Comparison of ENCODE assay signal across 17 cellular contexts in genomic region chr2:36594849-36595248, GRCh38. TPM values are rescaled to one million over a fixed set of nuclear protein-coding genes. Genes with fewer than 3 reads are reported as not detected.
DNase-seq lines count a peak whose midpoint lies in the region; ATAC-seq and TF ChIP-seq lines count a peak whose summit lies in the region.
"Had no signal": no experiment of that assay in that cellular context is flagged by ENCODE, and none has a peak within 500 bp of the region (broad histone marks: within the 10 kb centered on the region; RNA-seq: fewer than 3 reads in every experiment).

No MANE protein-coding gene starts in this region.

- ATAC-seq in SK-N-SH treated with all-trans-retinoic acid at 6 μM for 48 hours (no peak), HG03378 (IDR thresholded peaks at IDR 0.05; ENCODE audit: unreplicated experiment) (no peak)

- no peak for TF ChIP-seq CTCF in SK-N-SH (IDR thresholded peaks at IDR 0.05)
- no peak for TF ChIP-seq CTCF in fibroblast of villous mesenchyme (IDR thresholded peaks at IDR 0.05; ENCODE audit: insufficient read depth, low read depth, low read length)

- H3K27me3 ChIP-seq in SK-N-SH (ENCODE audit: insufficient read depth): no peaks in the 10 kb centered on the region
- H3K27me3 ChIP-seq in rectal smooth muscle tissue (ENCODE audit: control insufficient read depth, insufficient read depth, low read length): no peaks in the 10 kb centered on the region

- DNase-seq in SK-N-SH (no peak), fibroblast of villous mesenchyme (ENCODE audit: low read depth) (peak; percentile 29), T-helper 2 cell (no peak), CD1c-positive myeloid dendritic cell (ENCODE audit: extremely low spot score) (no peak), NCI-H2107 treated with DMSO at 0.1 percent for 48 hours (lab: John Stamatoyannopoulos, UW; ENCODE audit: unreplicated experiment) (no peak)
- DNase-seq: CD8-positive, alpha-beta memory T cell; GDM1; GOT3; MV-4-11; NCI-H1417; NCI-H187 treated with DMSO at 0.1 percent for 48 hours; RPMI8226; SIG-M5 had no signal

- H4K20me1 ChIP-seq in SK-N-SH (ENCODE audit: insufficient read depth): peaks cover 43% of the 10 kb centered on the region

- H3K4me1 ChIP-seq in SK-N-SH (ENCODE audit: control insufficient read depth in 1 of 2, insufficient read depth in 2 of 2, low read depth in 1 of 2, low read length in 1 of 2): peaks cover 12 to 22% of the 10 kb centered on the region in 2 experiments; a peak in 3 of 4 replicates
- peaks cover 10% of the 10 kb centered on the region for H3K4me1 ChIP-seq in rectal smooth muscle tissue (ENCODE audit: control insufficient read depth, insufficient read depth, low read length)

- no peaks in the 10 kb centered on the region for H3K9me3 ChIP-seq in SK-N-SH

- H3K36me3 ChIP-seq in SK-N-SH (replicated peaks in 1 of 2; ENCODE audit: control insufficient read depth in 1 of 2, insufficient read depth in 2 of 2, low read length in 1 of 2) (peaks cover 11 to 27% of the 10 kb centered on the region in 2 experiments), rectal smooth muscle tissue (ENCODE audit: control insufficient read depth, insufficient read depth, low read length) (no peaks in the 10 kb centered on the region)

- WGBS in SK-N-SH (ENCODE audit: low lambda C conversion rate): 94% methylated on average over 6 of the region's 6 CpGs

- peak overlapping the region; percentile 91; the same call in 1 of the 2 replicates for H3K4me2 ChIP-seq in SK-N-SH

- TF ChIP-seq EP300 in SK-N-SH (IDR thresholded peaks at IDR 0.05; ENCODE audit: borderline replicate concordance in 1 of 2, low read depth in 1 of 2, low read length in 1 of 2): no peak

- POLR2A ChIA-PET in SK-N-SH (lab: Yijun Ruan, JAX): no interaction called here

- CTCF ChIA-PET in SK-N-SH (lab: Yijun Ruan, JAX): no interaction called here

- H3K79me2 ChIP-seq in SK-N-SH (ENCODE audit: insufficient read depth): peaks cover 78% of the 10 kb centered on the region

- H3K9ac ChIP-seq in SK-N-SH (no peak overlapping the region), rectal smooth muscle tissue (ENCODE audit: low read length) (no peak overlapping the region)

- H3K27ac ChIP-seq in SK-N-SH (ENCODE audit: low read depth in 2 of 2, low read length in 1 of 2) (no peak overlapping the region), rectal smooth muscle tissue (ENCODE audit: low read depth, low read length) (peak overlapping the region; percentile 10)
- H3K27ac ChIP-seq: 22Rv1 had no signal

- no peaks in the 10 kb centered on the region for H3K9me2 ChIP-seq in SK-N-SH

- peak overlapping the region in 1 of 2 experiments; percentile 0; a peak in 1 of 4 replicates for H3K4me3 ChIP-seq in SK-N-SH (ENCODE audit: low read depth in 2 of 2, low read length in 1 of 2)
- no peak overlapping the region for H3K4me3 ChIP-seq in fibroblast of villous mesenchyme (ENCODE audit: low read depth, low read length)
- H3K4me3 ChIP-seq in rectal smooth muscle tissue (ENCODE audit: low read length): no peak overlapping the region

- peaks cover 6% of the 10 kb centered on the region for H3F3A ChIP-seq in SK-N-SH (replicated peaks; ENCODE audit: insufficient read depth)

- no peak for TF ChIP-seq RAD21 in SK-N-SH (IDR thresholded peaks at IDR 0.05; ENCODE audit: low read length)

- H2AFZ ChIP-seq in SK-N-SH (ENCODE audit: low read depth): no peak overlapping the region

TF ChIP-seq in SK-N-SH, 30 proteins besides CTCF, POLR2A, EP300 and RAD21:
- TF ChIP-seq FOXM1 (IDR thresholded peaks at IDR 0.05; ENCODE audit: low read depth) (no peak), SMC3 (IDR thresholded peaks at IDR 0.05; ENCODE audit: low read depth, low read length) (no peak), NFIC (IDR thresholded peaks at IDR 0.05; ENCODE audit: borderline replicate concordance) (no peak), RFX5 (IDR thresholded peaks at IDR 0.05; ENCODE audit: low read length) (no peak), TEAD4 (IDR thresholded peaks at IDR 0.05; ENCODE audit: borderline replicate concordance, insufficient read depth) (no peak), FOSL2 (IDR thresholded peaks at IDR 0.05; ENCODE audit: borderline replicate concordance, low read depth) (no peak), YY1 (IDR thresholded peaks at IDR 0.05; ENCODE audit: low read depth) (no peak), SIN3A (IDR thresholded peaks at IDR 0.05; ENCODE audit: borderline replicate concordance, low read depth, low read length) (no peak), ZBTB33 (IDR thresholded peaks at IDR 0.05; ENCODE audit: borderline replicate concordance, low read depth) (no peak)
TF ChIP-seq in SK-N-SH: peak in this region for 0.

TF ChIP-seq in SK-N-SH treated with all-trans-retinoic acid at 6 μM for 48 hours, 23 proteins besides CTCF, POLR2A, EP300 and RAD21:
- no peak for TF ChIP-seq POU6F1 (CRISPR knock-in tag; IDR thresholded peaks at IDR 0.05; ENCODE audit: borderline replicate concordance, low read depth)
- TF ChIP-seq, protein P1, sequence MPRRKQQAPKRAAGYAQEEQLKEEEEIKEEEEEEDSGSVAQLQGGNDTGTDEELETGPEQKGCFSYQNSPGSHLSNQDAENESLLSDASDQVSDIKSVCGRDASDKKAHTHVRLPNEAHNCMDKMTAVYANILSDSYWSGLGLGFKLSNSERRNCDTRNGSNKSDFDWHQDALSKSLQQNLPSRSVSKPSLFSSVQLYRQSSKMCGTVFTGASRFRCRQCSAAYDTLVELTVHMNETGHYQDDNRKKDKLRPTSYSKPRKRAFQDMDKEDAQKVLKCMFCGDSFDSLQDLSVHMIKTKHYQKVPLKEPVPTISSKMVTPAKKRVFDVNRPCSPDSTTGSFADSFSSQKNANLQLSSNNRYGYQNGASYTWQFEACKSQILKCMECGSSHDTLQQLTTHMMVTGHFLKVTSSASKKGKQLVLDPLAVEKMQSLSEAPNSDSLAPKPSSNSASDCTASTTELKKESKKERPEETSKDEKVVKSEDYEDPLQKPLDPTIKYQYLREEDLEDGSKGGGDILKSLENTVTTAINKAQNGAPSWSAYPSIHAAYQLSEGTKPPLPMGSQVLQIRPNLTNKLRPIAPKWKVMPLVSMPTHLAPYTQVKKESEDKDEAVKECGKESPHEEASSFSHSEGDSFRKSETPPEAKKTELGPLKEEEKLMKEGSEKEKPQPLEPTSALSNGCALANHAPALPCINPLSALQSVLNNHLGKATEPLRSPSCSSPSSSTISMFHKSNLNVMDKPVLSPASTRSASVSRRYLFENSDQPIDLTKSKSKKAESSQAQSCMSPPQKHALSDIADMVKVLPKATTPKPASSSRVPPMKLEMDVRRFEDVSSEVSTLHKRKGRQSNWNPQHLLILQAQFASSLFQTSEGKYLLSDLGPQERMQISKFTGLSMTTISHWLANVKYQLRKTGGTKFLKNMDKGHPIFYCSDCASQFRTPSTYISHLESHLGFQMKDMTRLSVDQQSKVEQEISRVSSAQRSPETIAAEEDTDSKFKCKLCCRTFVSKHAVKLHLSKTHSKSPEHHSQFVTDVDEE (CRISPR knock-in tag; IDR thresholded peaks at IDR 0.05): no peak
- no peak for TF ChIP-seq ZFP30 (CRISPR knock-in tag; IDR thresholded peaks at IDR 0.05)
- TF ChIP-seq ESRRG (CRISPR knock-in tag; IDR thresholded peaks at IDR 0.05): no peak
- no peak for TF ChIP-seq RARB (CRISPR knock-in tag; IDR thresholded peaks at IDR 0.05)
- TF ChIP-seq SNAI2 (CRISPR knock-in tag; IDR thresholded peaks at IDR 0.05): no peak
- no peak for TF ChIP-seq ZC3H10 (CRISPR knock-in tag; IDR thresholded peaks at IDR 0.05)
- no peak for TF ChIP-seq TOX (CRISPR knock-in tag; IDR thresholded peaks at IDR 0.05; ENCODE audit: borderline replicate concordance)
- TF ChIP-seq ZFP3 (CRISPR knock-in tag; IDR thresholded peaks at IDR 0.05): no peak
- no peak for TF ChIP-seq ZNF70 (CRISPR knock-in tag; IDR thresholded peaks at IDR 0.05)

RNA-seq across cellular contexts. Expression of gene FEZ2, which starts 3.1 kb away (rescaled TPM):
- polyA plus RNA-seq in SK-N-SH (2012; rRNA removed): 37.2 and 41.4 TPM in 2 replicates
- polyA plus RNA-seq in SK-N-SH (2012; cell fraction: cytosol; rRNA removed): 51.6 and 77.8 TPM in 2 replicates
- 19.8 and 34.0 TPM in 2 replicates for polyA plus RNA-seq in SK-N-SH (2012; cell fraction: nucleus; rRNA removed)
- 53.1 and 56.6 TPM in 2 replicates for total RNA-seq in fibroblast of villous mesenchyme
